Comparison of ENCODE assay signal across 9 cellular contexts in the genomic region with DNA sequence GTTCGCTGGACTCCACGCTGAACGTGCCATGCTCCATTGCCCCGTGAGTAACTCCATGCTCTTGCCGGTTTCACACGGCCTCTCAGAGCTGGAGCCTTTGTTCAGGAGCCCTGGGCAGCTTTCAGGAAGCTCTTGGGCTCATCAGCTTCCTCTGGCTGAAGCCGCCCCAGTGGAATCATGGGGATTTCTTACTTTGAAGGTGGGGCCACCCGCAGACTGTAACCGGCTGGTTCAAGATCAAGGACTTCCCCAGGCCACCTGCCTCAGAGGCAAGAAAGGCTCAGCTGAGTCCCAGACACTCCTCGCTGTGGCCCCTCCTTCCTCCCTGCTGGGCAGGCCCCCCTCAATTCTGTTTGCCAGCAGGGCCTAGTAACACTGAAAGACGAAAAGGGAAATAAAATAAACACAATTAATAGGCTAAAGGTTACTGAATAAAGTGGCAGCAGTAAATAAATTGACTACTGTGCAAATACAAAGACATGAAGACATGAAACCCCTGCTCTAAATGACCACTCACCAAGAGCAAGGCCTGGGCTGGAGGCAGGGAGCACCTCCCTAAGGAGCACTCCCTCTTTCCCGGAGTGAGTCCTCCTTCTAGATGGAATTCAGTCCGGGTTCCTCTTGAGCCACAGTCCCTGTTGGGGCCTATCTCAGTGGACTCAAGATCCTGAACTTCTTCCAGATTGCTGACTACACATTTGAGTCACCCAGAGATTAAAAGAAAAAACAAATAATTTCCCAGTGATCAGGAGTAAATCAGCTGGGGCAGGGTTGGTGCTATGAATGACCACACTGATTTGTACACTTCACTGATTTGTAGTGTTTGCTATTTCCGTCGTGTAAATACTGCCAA. TPM values are rescaled to one million over a fixed set of nuclear protein-coding genes. Genes with fewer than 3 reads are reported as not detected.
DNase-seq lines count a peak whose midpoint lies in the region; ATAC-seq, FAIRE-seq and TF ChIP-seq lines count a peak whose summit lies in the region.
"Had no signal": no experiment of that assay in that cellular context is flagged by ENCODE, and none has a peak within 500 bp of the region (broad histone marks: within the 10 kb centered on the region; RNA-seq: fewer than 3 reads in every experiment).

No MANE protein-coding gene starts in this region.

- TF ChIP-seq CTCF in GM13976 (IDR thresholded peaks at IDR 0.05; ENCODE audit: borderline replicate concordance, control extremely low read depth, extremely low read depth, insufficient read depth, missing control alignments) = no peak
- TF ChIP-seq CTCF in astrocyte (IDR thresholded peaks at IDR 0.05; ENCODE audit: insufficient read depth, low read depth, low read length) = no peak
- no peak for TF ChIP-seq CTCF in lower lobe of right lung (IDR thresholded peaks at IDR 0.05)
- TF ChIP-seq CTCF in uterus (IDR thresholded peaks at IDR 0.05) = no peak

- no peak overlapping the region for H3K27ac ChIP-seq in astrocyte (ENCODE audit: low read depth, low read length)
- peak overlapping the region; percentile 73 for H3K27ac ChIP-seq in lower lobe of right lung
- H3K27ac ChIP-seq in uterus = no peak overlapping the region

- H3K9me3 ChIP-seq in astrocyte (ENCODE audit: insufficient read depth, low read depth, low read length) = no peaks in the 10 kb centered on the region
- H3K9me3 ChIP-seq in lower lobe of right lung = no peaks in the 10 kb centered on the region
- H3K9me3 ChIP-seq in uterus = no peaks in the 10 kb centered on the region
- H3K9me3 ChIP-seq: HAP-1 had no signal

- DNase-seq in A172 (ENCODE audit: low spot score) (peak; percentile 58), GM13976 (ENCODE audit: low spot score) (peak; percentile 87), NCI-H146 treated with DMSO at 0.1 percent for 48 hours (lab: John Stamatoyannopoulos, UW; ENCODE audit: unreplicated experiment) (peak; percentile 64), astrocyte (ENCODE audit: low read depth) (peak; percentile 89), lower lobe of right lung (peak; percentile 78), NCI-H1092 (lab: John Stamatoyannopoulos, UW) (no peak), uterus (no peak)

- TF ChIP-seq POLR2A in uterus (IDR thresholded peaks at IDR 0.05) = no peak

- no peak overlapping the region for H3K4me2 ChIP-seq in astrocyte (ENCODE audit: low read length)

- in situ Hi-C loops in GM13976 (cut with MboI; ENCODE audit: low sequenced_read_pairs, unreplicated experiment) = no loop called here

- H3K36me3 ChIP-seq in astrocyte (ENCODE audit: insufficient read depth, low read length) = no peaks in the 10 kb centered on the region
- no peaks in the 10 kb centered on the region for H3K36me3 ChIP-seq in lower lobe of right lung
- no peaks in the 10 kb centered on the region for H3K36me3 ChIP-seq in uterus
- H3K36me3 ChIP-seq: HAP-1 had no signal

- H4K20me1 ChIP-seq in astrocyte (ENCODE audit: insufficient read depth, low read length) = no peaks in the 10 kb centered on the region

- intact Hi-C loops in lower lobe of right lung (cut with DNase I) (no loop called here), uterus (cut with DNase I; ENCODE audit: low total_unique reads) (no loop called here)

- FAIRE-seq in astrocyte (lab: Jason Lieb, UNC) = no peak

- H3K27me3 ChIP-seq in astrocyte (ENCODE audit: insufficient read depth, low read length) = no peaks in the 10 kb centered on the region
- no peaks in the 10 kb centered on the region for H3K27me3 ChIP-seq in lower lobe of right lung (ENCODE audit: low read depth)
- no peaks in the 10 kb centered on the region for H3K27me3 ChIP-seq in uterus

- no peaks in the 10 kb centered on the region for H3K27me3 Mint-ChIP-seq in astrocyte (ENCODE audit: low read depth, unreplicated experiment)

- no peak overlapping the region for H3K27ac Mint-ChIP-seq in astrocyte (ENCODE audit: unreplicated experiment)

- ATAC-seq in HG02642 (IDR thresholded peaks at IDR 0.05; ENCODE audit: poor library complexity, unreplicated experiment) = peak; percentile 92
- peak; percentile 88 to 91 for ATAC-seq in lower lobe of right lung

- H3K9ac ChIP-seq in astrocyte (ENCODE audit: low read length) = no peak overlapping the region

- H3K36me3 Mint-ChIP-seq in astrocyte (ENCODE audit: low read depth, unreplicated experiment) = no peaks in the 10 kb centered on the region

- no peaks in the 10 kb centered on the region for H3K79me2 ChIP-seq in astrocyte (ENCODE audit: insufficient read depth, low read length)

- H3K4me1 Mint-ChIP-seq in astrocyte (ENCODE audit: low read depth, unreplicated experiment) = no peaks in the 10 kb centered on the region

- H3K4me3 Mint-ChIP-seq in astrocyte (ENCODE audit: unreplicated experiment) = no peak overlapping the region

- peak overlapping the region; percentile 54 for H2AFZ ChIP-seq in astrocyte (ENCODE audit: low read depth, low read length)

- H3K4me3 ChIP-seq in astrocyte (ENCODE audit: insufficient read depth, low read depth, low read length) (no peak overlapping the region), lower lobe of right lung (no peak overlapping the region), uterus (no peak overlapping the region)
- H3K4me3 ChIP-seq: HAP-1 had no signal

- peaks cover 4% of the 10 kb centered on the region for H3K4me1 ChIP-seq in astrocyte (ENCODE audit: insufficient read depth, low read length)
- H3K4me1 ChIP-seq in lower lobe of right lung = peaks cover 12% of the 10 kb centered on the region
- H3K4me1 ChIP-seq in uterus = no peaks in the 10 kb centered on the region

- H3K9me3 Mint-ChIP-seq in astrocyte (ENCODE audit: unreplicated experiment) = no peaks in the 10 kb centered on the region

RNA-seq across cellular contexts. Expression of a gene that starts 51.0 kb away (rescaled TPM):
- total RNA-seq in A172 (2014; rRNA removed; shearing (Covaris generic)) = not detected in 2 replicates
- total RNA-seq in astrocyte = 0.41 TPM in 1 of 2 replicates, not detected in the other
- total RNA-seq in lower lobe of right lung = 1.0 TPM
- total RNA-seq in uterus = 1 to 10 TPM in 1 of 4 donors, not detected in 3; 2.2 TPM

RNA-seq across cellular contexts. Expression of a gene that starts 56.2 kb away (rescaled TPM):
- total RNA-seq in A172 (2014; rRNA removed; shearing (Covaris generic)) = not detected in 2 replicates
- total RNA-seq in astrocyte = not detected in 2 replicates
- total RNA-seq in lower lobe of right lung = 1.3 TPM
- total RNA-seq in uterus = under 1 TPM in 1 of 4 donors, not detected in 3; 0.48 TPM

Comparison
In these comparisons a context has a peak if more than half of its experiments do, and no peak if none do; other contexts are left out.
1. DNase-seq: peak in A172 (single experiment), GM13976 (single experiment), NCI-H146 treated with DMSO at 0.1 percent for 48 hours (single experiment), astrocyte (single experiment) and lower lobe of right lung (single experiment); none in NCI-H1092 (single experiment) and uterus (0 of 2).